In the genomic region with DNA sequence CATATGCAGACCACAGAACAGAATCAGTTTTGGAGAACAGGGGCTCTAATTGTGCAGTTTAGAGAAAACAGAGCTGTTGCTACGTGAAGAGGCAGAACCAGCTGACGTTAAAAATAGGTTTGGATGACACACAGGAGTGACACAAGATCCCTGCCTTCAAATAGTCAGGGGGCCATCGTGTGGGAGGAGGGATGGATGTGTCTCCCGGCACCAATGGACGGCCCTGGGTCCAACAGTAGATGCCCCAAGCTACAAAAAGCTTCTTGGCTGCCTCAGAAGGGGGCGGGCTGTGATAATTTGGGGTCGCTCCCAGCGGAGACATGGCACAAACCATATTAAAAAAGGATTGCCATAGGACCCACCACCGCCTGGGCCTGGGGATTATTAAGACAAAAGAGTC, we compare ENCODE assay signal across 9 cellular contexts.
DNase-seq lines count a peak whose midpoint lies in the region; ATAC-seq and TF ChIP-seq lines count a peak whose summit lies in the region.
"Had no signal": no experiment of that assay in that cellular context is flagged by ENCODE, and none has a peak within 500 bp of the region (broad histone marks: within the 10 kb centered on the region; RNA-seq: fewer than 3 reads in every experiment).

No MANE protein-coding gene starts in this region.

- DNase-seq in activated CD4-positive, alpha-beta T cell treated with anti-CD3 and anti-CD28 coated beads for 36 hours = no peak
- no peak for DNase-seq in activated CD4-positive, alpha-beta T cell treated with anti-CD3 and anti-CD28 coated beads for 1 hour
- peak in 1 of 2 donors; percentile 86 for DNase-seq in ascending aorta (ENCODE audit: low spot score in 2 of 2)
- no peak for DNase-seq in lower lobe of right lung
- DNase-seq in activated effector memory CD4-positive, alpha-beta T cell treated with anti-CD3 and anti-CD28 coated beads, Interleukin-2, amount 50 U/mL, for 16 hours = no peak
- no peak for DNase-seq in GF-D8 (lab: John Stamatoyannopoulos, UW)
- DNase-seq: activated B cell treated with CpG ODN at 0.5 μM for 24 hours had no signal

- H3K36me3 Mint-ChIP-seq in activated CD4-positive, alpha-beta T cell treated with anti-CD3 and anti-CD28 coated beads for 36 hours (ENCODE audit: low read depth) = peaks cover 4% of the 10 kb centered on the region

- H3K4me1 Mint-ChIP-seq in activated CD4-positive, alpha-beta T cell treated with anti-CD3 and anti-CD28 coated beads for 36 hours = peaks cover 90% of the 10 kb centered on the region

- TF ChIP-seq CTCF in ascending aorta (IDR thresholded peaks at IDR 0.05) (no peak), lower lobe of right lung (IDR thresholded peaks at IDR 0.05) (no peak)

- H3K4me3 ChIP-seq in ascending aorta = no peak overlapping the region
- no peak overlapping the region for H3K4me3 ChIP-seq in lower lobe of right lung
- H3K4me3 ChIP-seq in thymus (ENCODE audit: low read length) = no peak overlapping the region

- H3K36me3 ChIP-seq in ascending aorta (no peaks in the 10 kb centered on the region), lower lobe of right lung (no peaks in the 10 kb centered on the region), thymus (ENCODE audit: control insufficient read depth, insufficient read depth) (peaks cover 5% of the 10 kb centered on the region)

- no peaks in the 10 kb centered on the region for H3K9me3 Mint-ChIP-seq in activated CD4-positive, alpha-beta T cell treated with anti-CD3 and anti-CD28 coated beads for 36 hours (ENCODE audit: low read depth)
- H3K9me3 Mint-ChIP-seq: activated B cell treated with CpG ODN at 0.5 μM for 24 hours had no signal

- intact Hi-C loops in activated CD4-positive, alpha-beta T cell treated with anti-CD3 and anti-CD28 coated beads for 36 hours (cut with DNase I, micrococcal nuclease) = loop anchor here (1.0 to 10.0 kb wide), 7 partner anchors 67 to 514 kb away; a partner anchor contains a TSS
- intact Hi-C loops in ascending aorta (cut with DNase I) (loop anchor here (1.0 to 5.0 kb wide), 2 partner anchors 11 to 49 kb away; no protein-coding TSS in a partner anchor), lower lobe of right lung (cut with DNase I) (no loop called here)

- H3K27me3 ChIP-seq in ascending aorta (no peaks in the 10 kb centered on the region), lower lobe of right lung (ENCODE audit: low read depth) (no peaks in the 10 kb centered on the region), thymus (ENCODE audit: control insufficient read depth, insufficient read depth) (no peaks in the 10 kb centered on the region)

- 83% methylated on average over 9 of the region's 9 CpGs for WGBS in thymus

- POLR2A ChIA-PET in activated CD4-positive, alpha-beta T cell treated with anti-CD3 and anti-CD28 coated beads for 36 hours (lab: Charles Lee) = interaction anchor here (0.5 kb wide), 1 partner anchor 113 kb away, joined by 3 read pairs; no protein-coding TSS in a partner anchor

- H3K4me1 ChIP-seq in ascending aorta (peaks cover 28 to 75% of the 10 kb centered on the region in 2 donors), lower lobe of right lung (peaks cover 44% of the 10 kb centered on the region), thymus (ENCODE audit: control insufficient read depth, insufficient read depth, low read length) (peaks cover 72% of the 10 kb centered on the region)

- CTCF ChIA-PET in activated CD4-positive, alpha-beta T cell treated with anti-CD3 and anti-CD28 coated beads for 36 hours (lab: Charles Lee) = interaction anchor here (0.7 to 1.1 kb wide), 3 partner anchors 11 to 450 kb away, joined by 3 to 6 read pairs (median 4); no protein-coding TSS in a partner anchor

- H3K27me3 Mint-ChIP-seq in activated CD4-positive, alpha-beta T cell treated with anti-CD3 and anti-CD28 coated beads for 36 hours = no peaks in the 10 kb centered on the region
- H3K27me3 Mint-ChIP-seq: activated B cell treated with CpG ODN at 0.5 μM for 24 hours had no signal

- no peaks in the 10 kb centered on the region for H3K9me3 ChIP-seq in ascending aorta
- H3K9me3 ChIP-seq in lower lobe of right lung = no peaks in the 10 kb centered on the region
- H3K9me3 ChIP-seq in thymus (ENCODE audit: control insufficient read depth) = no peaks in the 10 kb centered on the region

- H3K4me3 Mint-ChIP-seq in activated CD4-positive, alpha-beta T cell treated with anti-CD3 and anti-CD28 coated beads for 36 hours = no peak overlapping the region
- H3K4me3 Mint-ChIP-seq: activated B cell treated with CpG ODN at 0.5 μM for 24 hours had no signal

- peak overlapping the region; percentile 97 for H3K27ac Mint-ChIP-seq in activated CD4-positive, alpha-beta T cell treated with anti-CD3 and anti-CD28 coated beads for 36 hours
- H3K27ac Mint-ChIP-seq: activated B cell treated with CpG ODN at 0.5 μM for 24 hours had no signal

- ATAC-seq in activated CD4-positive, alpha-beta T cell treated with anti-CD3 and anti-CD28 coated beads for 36 hours = no peak
- ATAC-seq in lower lobe of right lung (no peak), HG02973 (IDR thresholded peaks at IDR 0.05; ENCODE audit: unreplicated experiment) (no peak)

- H3K27ac ChIP-seq in ascending aorta (peak overlapping the region; percentile 85 to 95), lower lobe of right lung (peak overlapping the region; percentile 46), thymus (ENCODE audit: low read depth) (peak overlapping the region; percentile 83)
